ENCODE assay signal across 8 cellular contexts in genomic region chr18:75173125-75173432, GRCh38. TPM values are rescaled to one million over a fixed set of nuclear protein-coding genes. Genes with fewer than 3 reads are reported as not detected.
DNase-seq lines count a peak whose midpoint lies in the region; ATAC-seq and TF ChIP-seq lines count a peak whose summit lies in the region.

No MANE protein-coding gene starts in this region.

- no TSS peak for BruUV-seq in A673 (replicated peaks; lab: Mats Ljungman, UMichigan)

- no peaks in the 10 kb centered on the region for H3K36me3 Mint-ChIP-seq in stimulated activated effector memory CD8-positive, alpha-beta T cell treated with anti-CD3 and anti-CD28 coated beads, Interleukin-12 subunit alpha, Interleukin-12 subunit beta, amount 100 ng/mL, for 72 hours

- intact Hi-C loops in A673 (cut with micrococcal nuclease; ENCODE audit: unreplicated experiment) = no loop called here

- no peaks in the 10 kb centered on the region for H3F3A ChIP-seq in MM.1S (ENCODE audit: insufficient read depth, low read length)

- H3K4me1 ChIP-seq in HEK293 (ENCODE audit: control insufficient read depth, insufficient read depth, low read length) (no peaks in the 10 kb centered on the region), MM.1S (ENCODE audit: low read length) (0 out of 2 replicates have a peak, but pooled peaks cover 4% of the 10 kb centered on the region), foreskin keratinocyte (no peaks in the 10 kb centered on the region), A673 (ENCODE audit: insufficient read depth, low read length, poor library complexity, severe bottlenecking) (no peaks in the 10 kb centered on the region)

- H3K4me1 Mint-ChIP-seq in stimulated activated effector memory CD8-positive, alpha-beta T cell treated with anti-CD3 and anti-CD28 coated beads, Interleukin-12 subunit alpha, Interleukin-12 subunit beta, amount 100 ng/mL, for 72 hours = peaks cover 6% of the 10 kb centered on the region

- no peaks in the 10 kb centered on the region for H3K36me3 ChIP-seq in HEK293 (ENCODE audit: control insufficient read depth in 2 of 2, insufficient read depth in 1 of 2, low read length in 2 of 2)
- H3K36me3 ChIP-seq in MM.1S (replicated peaks; ENCODE audit: insufficient read depth, low read length) = no peaks in the 10 kb centered on the region
- H3K36me3 ChIP-seq in A673 (ENCODE audit: insufficient read depth, low read length, poor library complexity, severe bottlenecking) = no peaks in the 10 kb centered on the region

- H3K27ac ChIP-seq in HEK293 (ENCODE audit: extremely low read depth, low read depth, low read length) = no peak overlapping the region
- H3K27ac ChIP-seq in MM.1S (ENCODE audit: low read length) = no peak overlapping the region
- H3K27ac ChIP-seq in foreskin keratinocyte = no peak overlapping the region
- no peak overlapping the region for H3K27ac ChIP-seq in A673 (ENCODE audit: low read depth, low read length, poor library complexity, severe bottlenecking)

- CTCF ChIA-PET in HEK293 (lab: Yijun Ruan, JAX) (interaction anchor here (0.6 to 0.7 kb wide), 2 partner anchors 436 to 1083 kb away, joined by 3 to 6 read pairs; no protein-coding TSS in a partner anchor), A673 (lab: Charles Lee) (no interaction called here)

- TF ChIP-seq CTCF in HEK293 (tag by site-specific recombination; IDR thresholded peaks at IDR 0.05) = peak; percentile 21; the same call in 1 of the 2 replicates
- 0 out of 2 replicates have a peak, but pooled peaks have one; percentile 13 for TF ChIP-seq CTCF in MM.1S (IDR thresholded peaks at IDR 0.05; ENCODE audit: low read length)
- TF ChIP-seq CTCF in foreskin keratinocyte (conservative IDR thresholded peaks at IDR 0.05) = peak; percentile 21
- TF ChIP-seq CTCF in A673 (conservative IDR thresholded peaks at IDR 0.05; ENCODE audit: low read depth, low read length) = no peak

- H3K9me3 Mint-ChIP-seq in stimulated activated effector memory CD8-positive, alpha-beta T cell treated with anti-CD3 and anti-CD28 coated beads, Interleukin-12 subunit alpha, Interleukin-12 subunit beta, amount 100 ng/mL, for 72 hours = no peaks in the 10 kb centered on the region

- POLR2A ChIA-PET in HEK293 (lab: Yijun Ruan, JAX) (no interaction called here), A673 (lab: Charles Lee; ENCODE audit: low non-redundant PET) (no interaction called here)

- H3K27me3 ChIP-seq in MM.1S (replicated peaks; ENCODE audit: insufficient read depth, low read length) (no peaks in the 10 kb centered on the region), foreskin keratinocyte (no peaks in the 10 kb centered on the region), A673 (replicated peaks; ENCODE audit: insufficient read depth, low read depth, low read length, poor library complexity) (no peaks in the 10 kb centered on the region)

- no peaks in the 10 kb centered on the region for H3K79me2 ChIP-seq in MM.1S (ENCODE audit: low read length)

- H3K4me2 ChIP-seq in MM.1S (ENCODE audit: low read depth, low read length) = no peak overlapping the region

- no peak overlapping the region for H3K9ac ChIP-seq in MM.1S (ENCODE audit: low read length)

- H3K27ac Mint-ChIP-seq in stimulated activated effector memory CD8-positive, alpha-beta T cell treated with anti-CD3 and anti-CD28 coated beads, Interleukin-12 subunit alpha, Interleukin-12 subunit beta, amount 100 ng/mL, for 72 hours = no peak overlapping the region

- no peaks in the 10 kb centered on the region for H3K9me3 ChIP-seq in HEK293 (ENCODE audit: control insufficient read depth, insufficient read depth, low read depth, low read length)
- no peaks in the 10 kb centered on the region for H3K9me3 ChIP-seq in MM.1S (replicated peaks; ENCODE audit: insufficient read depth, low read length)
- no peaks in the 10 kb centered on the region for H3K9me3 ChIP-seq in A673 (ENCODE audit: low read depth, low read length, poor library complexity, severe bottlenecking)

- H3K4me3 Mint-ChIP-seq in stimulated activated effector memory CD8-positive, alpha-beta T cell treated with anti-CD3 and anti-CD28 coated beads, Interleukin-12 subunit alpha, Interleukin-12 subunit beta, amount 100 ng/mL, for 72 hours = no peak overlapping the region

- H2AFZ ChIP-seq in MM.1S (ENCODE audit: low read length) = no peak overlapping the region

- H3K9me2 ChIP-seq in MM.1S (replicated peaks; ENCODE audit: insufficient read depth, low read length) = no peaks in the 10 kb centered on the region

- DNase-seq in MM.1S = peak; percentile 35
- no peak for DNase-seq in foreskin keratinocyte
- no peak for DNase-seq in A673 (ENCODE audit: low spot score)
- DNase-seq in activated T-cell treated with anti-CD3 and anti-CD28 coated beads, Interleukin-2, amount 50 U/mL, for 48 hours = no peak
- no peak for DNase-seq in activated effector memory CD4-positive, alpha-beta T cell treated with anti-CD3 and anti-CD28 coated beads, Interleukin-2, amount 50 U/mL, for 16 hours
- no peak for DNase-seq in stimulated activated effector memory CD8-positive, alpha-beta T cell treated with anti-CD3 and anti-CD28 coated beads, Interleukin-12 subunit alpha, Interleukin-12 subunit beta, amount 100 ng/mL, for 72 hours (ENCODE audit: low spot score in 2 of 2)

- H3K4me3 ChIP-seq in HEK293 (ENCODE audit: low read depth, low read length) (no peak overlapping the region), MM.1S (ENCODE audit: low read length) (no peak overlapping the region), A673 (ENCODE audit: low read depth, low read length, poor library complexity, severe bottlenecking) (no peak overlapping the region)

- peak; percentile 99 for ATAC-seq in GM18508 (IDR thresholded peaks at IDR 0.05; ENCODE audit: insufficient read depth, unreplicated experiment)
- no peak for ATAC-seq in foreskin keratinocyte
- no peak for ATAC-seq in stimulated activated effector memory CD8-positive, alpha-beta T cell treated with anti-CD3 and anti-CD28 coated beads, Interleukin-12 subunit alpha, Interleukin-12 subunit beta, amount 100 ng/mL, for 72 hours

- H4K20me1 ChIP-seq in MM.1S (ENCODE audit: insufficient read depth, low read length) = no peaks in the 10 kb centered on the region

TF ChIP-seq in HEK293, 187 proteins besides CTCF, POLR2A, EP300 and RAD21:
- no peak for TF ChIP-seq TCF7L2 (IDR thresholded peaks at IDR 0.05; ENCODE audit: borderline replicate concordance, low read depth, low read length)

RNA-seq across cellular contexts. Expression of gene PTGR3, which starts 35.9 kb away (rescaled TPM):
- total RNA-seq in foreskin keratinocyte (13.9 and 14.4 TPM in 2 replicates), A673 (2021) (6.9 and 7.4 TPM in 2 replicates)
- polyA plus RNA-seq in foreskin keratinocyte = 11.8 and 12.5 TPM in 2 replicates

RNA-seq across cellular contexts. Expression of gene TSHZ1, which starts 37.5 kb away (rescaled TPM):
- 8.2 and 9.2 TPM in 2 replicates for total RNA-seq in foreskin keratinocyte
- 2.5 and 2.9 TPM in 2 replicates for polyA plus RNA-seq in foreskin keratinocyte
- total RNA-seq in A673 (2021) = 1.8 and 3.6 TPM in 2 replicates
